In genomic region chr5:15520856-15521255, GRCh38 we compare ENCODE assay signal across 24 cellular contexts. TPM values are rescaled to one million over a fixed set of nuclear protein-coding genes. Genes with fewer than 3 reads are reported as not detected.
DNase-seq lines count a peak whose midpoint lies in the region; ATAC-seq and TF ChIP-seq lines count a peak whose summit lies in the region.
"Had no signal": no experiment of that assay in that cellular context is flagged by ENCODE, and none has a peak within 500 bp of the region (broad histone marks: within the 10 kb centered on the region; RNA-seq: fewer than 3 reads in every experiment).

No MANE protein-coding gene starts in this region.

- H3K27me3 ChIP-seq in ACC112 (ENCODE audit: insufficient read depth, low read length) (no peaks in the 10 kb centered on the region), KMS-11 (ENCODE audit: insufficient read depth, low read depth) (no peaks in the 10 kb centered on the region), sigmoid colon (no peaks in the 10 kb centered on the region)
- H3K27me3 ChIP-seq: BLaER1 treated with 17β-estradiol and CSF1 and Interleukin-3, amounts not matched to agents 10 nM and 100 nM; SJCRH30 had no signal

- no peaks in the 10 kb centered on the region for H3K36me3 ChIP-seq in ACC112 (ENCODE audit: insufficient read depth, low read length)
- no peaks in the 10 kb centered on the region for H3K36me3 ChIP-seq in KMS-11 (ENCODE audit: insufficient read depth)
- H3K36me3 ChIP-seq in sigmoid colon = no peaks in the 10 kb centered on the region
- H3K36me3 ChIP-seq: BLaER1 treated with 17β-estradiol and CSF1 and Interleukin-3, amounts not matched to agents 10 nM and 100 nM had no signal

- no peak for TF ChIP-seq EP300 in sigmoid colon (IDR thresholded peaks at IDR 0.05)

- 0 out of 2 replicates have a peak overlapping the region, but pooled peaks have one; percentile 8 for H3K27ac ChIP-seq in ACC112 (ENCODE audit: low read depth, low read length)
- H3K27ac ChIP-seq in KMS-11 = peak overlapping the region; percentile 33; the same call in 1 of the 2 replicates
- no peak overlapping the region for H3K27ac ChIP-seq in sigmoid colon
- H3K27ac ChIP-seq: PC-9, SJCRH30 had no signal

- no peaks in the 10 kb centered on the region for H3K9me3 ChIP-seq in sigmoid colon
- H3K9me3 ChIP-seq: SJCRH30 had no signal

- no peak for ATAC-seq in GM21723 (IDR thresholded peaks at IDR 0.05; ENCODE audit: unreplicated experiment)
- ATAC-seq in GM19324 (IDR thresholded peaks at IDR 0.05; ENCODE audit: low FRiP score, unreplicated experiment) = no peak
- ATAC-seq in GM21447 (IDR thresholded peaks at IDR 0.05; ENCODE audit: unreplicated experiment) = no peak
- ATAC-seq: Right ventricle myocardium inferior had no signal

- intact Hi-C loops in sigmoid colon (cut with DNase I) = no loop called here

- H3K27me3 Mint-ChIP-seq in endothelial cell (ENCODE audit: unreplicated experiment) (peaks cover 3% of the 10 kb centered on the region), nephron (ENCODE audit: low read depth) (no peaks in the 10 kb centered on the region)
- H3K27me3 Mint-ChIP-seq: CD4-positive, alpha-beta T cell had no signal

- 84 to 87% methylated on average over 5 of the region's 5 CpGs for WGBS in sigmoid colon, 2 donors

- H3K4me2 ChIP-seq in KMS-11 = peak overlapping the region; percentile 82
- H3K4me2 ChIP-seq: PC-9 had no signal

- H3K4me3 ChIP-seq in ACC112 (ENCODE audit: low read depth, low read length) = peak overlapping the region; percentile 39
- H3K4me3 ChIP-seq in KMS-11 (IDR thresholded peaks at IDR 0.05; ENCODE audit: insufficient read depth, low read depth, low read length) = no peak overlapping the region
- H3K4me3 ChIP-seq in sigmoid colon = no peak overlapping the region
- H3K4me3 ChIP-seq: BLaER1 treated with 17β-estradiol and CSF1 and Interleukin-3, amounts not matched to agents 10 nM and 100 nM; PC-9; SJCRH30 had no signal

- H4K20me1 ChIP-seq in KMS-11 (ENCODE audit: insufficient read depth) = no peaks in the 10 kb centered on the region
- H4K20me1 ChIP-seq: BLaER1 treated with 17β-estradiol and CSF1 and Interleukin-3, amounts not matched to agents 10 nM and 100 nM had no signal

- H3K4me3 Mint-ChIP-seq in endothelial cell (ENCODE audit: unreplicated experiment) (peak overlapping the region; percentile 26), nephron (peak overlapping the region in 1 of 3 experiments; percentile 12)
- H3K4me3 Mint-ChIP-seq: CD4-positive, alpha-beta T cell; IgD-negative memory B cell had no signal

- H3K79me2 ChIP-seq in ACC112 (ENCODE audit: control insufficient read depth, insufficient read depth, low read length, unreplicated experiment) (peaks cover 45% of the 10 kb centered on the region), KMS-11 (ENCODE audit: insufficient read depth, low read depth) (peaks cover 63% of the 10 kb centered on the region; the same call in 1 of the 2 replicates)

- TF ChIP-seq CTCF in KMS-11 (conservative IDR thresholded peaks at IDR 0.05; ENCODE audit: low read depth, low read length) (no peak), endothelial cell (IDR thresholded peaks at IDR 0.05; ENCODE audit: unreplicated experiment) (no peak), nephron (IDR thresholded peaks at IDR 0.05; ENCODE audit: unreplicated experiment in 3 of 3) (no peak), sigmoid colon (IDR thresholded peaks at IDR 0.05) (no peak)

- peaks cover 21% of the 10 kb centered on the region for H3K4me1 ChIP-seq in ACC112 (ENCODE audit: control insufficient read depth, insufficient read depth, low read length, unreplicated experiment)
- H3K4me1 ChIP-seq in KMS-11 (ENCODE audit: low read depth, poor library complexity, severe bottlenecking) = peaks cover 53% of the 10 kb centered on the region
- peaks cover 0 to 23% (median 14%) of the 10 kb centered on the region in 4 donors for H3K4me1 ChIP-seq in sigmoid colon

- TF ChIP-seq POLR2A in sigmoid colon (IDR thresholded peaks at IDR 0.05) = no peak

- no peaks in the 10 kb centered on the region for H3K9me3 Mint-ChIP-seq in endothelial cell (ENCODE audit: unreplicated experiment)
- H3K9me3 Mint-ChIP-seq in nephron = no peaks in the 10 kb centered on the region

- no peak overlapping the region for H3K27ac Mint-ChIP-seq in endothelial cell (ENCODE audit: unreplicated experiment)
- H3K27ac Mint-ChIP-seq in nephron = peak overlapping the region; percentile 2 to 37 (median 5)
- H3K27ac Mint-ChIP-seq: CD4-positive, alpha-beta T cell; IgD-negative memory B cell had no signal

- H3K4me1 Mint-ChIP-seq in endothelial cell (ENCODE audit: unreplicated experiment) = peaks cover 35% of the 10 kb centered on the region
- H3K4me1 Mint-ChIP-seq in nephron = peaks cover 48% of the 10 kb centered on the region
- H3K4me1 Mint-ChIP-seq: IgD-negative memory B cell had no signal

- H2AFZ ChIP-seq in ACC112 (ENCODE audit: low read length, unreplicated experiment) = no peak overlapping the region
- no peak overlapping the region for H2AFZ ChIP-seq in KMS-11 (ENCODE audit: low read depth)
- H2AFZ ChIP-seq: PC-9 had no signal

- H3K9ac ChIP-seq in KMS-11 = no peak overlapping the region; the same call in 1 of the 2 replicates
- H3K9ac ChIP-seq: BLaER1 treated with 17β-estradiol and CSF1 and Interleukin-3, amounts not matched to agents 10 nM and 100 nM had no signal

- DNase-seq in endothelial cell (ENCODE audit: low spot score) = no peak
- DNase-seq in sigmoid colon = no peak
- DNase-seq: AML-193; CD4-positive, alpha-beta T cell; HCEC 1CT; NCI-H1092; NCI-H1417 treated with DMSO at 0.1 percent for 48 hours; NCI-H187; NCI-H2081 treated with DMSO at 0.1 percent for 48 hours; NCI-H446; NCI-H524 treated with DMSO at 0.1 percent for 48 hours; NCI-H774; NK-92 treated with Interleukin-12 subunit alpha and Interleukin-12 subunit beta, amount 100 ng/mL, for 24 hours; PC-9; SJCRH30 had no signal

- H3K36me3 Mint-ChIP-seq in endothelial cell (ENCODE audit: low read depth, unreplicated experiment) (peaks cover 25% of the 10 kb centered on the region), nephron (ENCODE audit: low read depth) (peaks cover 34% of the 10 kb centered on the region)
- H3K36me3 Mint-ChIP-seq: IgD-negative memory B cell had no signal

RNA-seq across cellular contexts. Expression of gene FBXL7, which starts 20.9 kb away (rescaled TPM):
- total RNA-seq in endothelial cell (ENCODE audit: unreplicated experiment) (63.8 TPM), sigmoid colon (10 to 100 TPM; 18.2 to 44.3 (median 20.9) TPM)
- 1 to 10 TPM in 2 of 3 donors, under 1 TPM in 1; 0.92 to 3.6 (median 2.7) TPM for polyA plus RNA-seq in sigmoid colon
- total RNA-seq: CD4-positive, alpha-beta T cell; PC-9 had no signal
- polyA plus RNA-seq: IgD-negative memory B cell had no signal

Comparison
In these comparisons a context has a peak if more than half of its experiments do, and no peak if none do; other contexts are left out.
1. H3K27ac ChIP-seq: peak in ACC112 (single experiment) and KMS-11 (single experiment); none in sigmoid colon (0 of 4).